In the genomic region with DNA sequence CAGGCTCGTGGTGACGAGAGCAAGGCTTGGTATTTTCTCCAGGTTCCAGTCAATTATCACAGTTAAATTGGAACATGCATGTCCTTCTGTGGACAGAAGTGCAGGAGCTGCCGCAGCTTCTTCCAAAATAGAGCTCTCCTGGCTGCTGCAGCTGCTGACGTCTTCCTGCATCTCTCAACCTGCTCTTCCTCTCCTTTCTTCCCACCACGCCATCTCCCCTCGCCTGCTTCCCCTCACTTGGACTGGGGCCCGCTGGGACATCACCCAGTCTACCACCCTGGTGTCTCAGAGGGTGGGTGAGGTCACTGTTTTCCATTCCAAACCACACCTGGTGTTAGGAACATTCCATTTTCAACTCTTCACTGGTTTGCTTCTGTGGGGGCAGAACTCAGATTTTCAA, we compare ENCODE assay signal across 21 cellular contexts. TPM values are rescaled to one million over a fixed set of nuclear protein-coding genes. Genes with fewer than 3 reads are reported as not detected.
DNase-seq lines count a peak whose midpoint lies in the region; ATAC-seq and TF ChIP-seq lines count a peak whose summit lies in the region.
"Had no signal": no experiment of that assay in that cellular context is flagged by ENCODE, and none has a peak within 500 bp of the region (broad histone marks: within the 10 kb centered on the region; RNA-seq: fewer than 3 reads in every experiment).

No MANE protein-coding gene starts in this region.

- H3K36me3 Mint-ChIP-seq in type B pancreatic cell = no peaks in the 10 kb centered on the region
- peaks cover 2% of the 10 kb centered on the region for H3K36me3 Mint-ChIP-seq in T-helper 17 cell (ENCODE audit: low read depth)
- H3K36me3 Mint-ChIP-seq: activated naive CD4-positive, alpha-beta T cell treated with anti-CD3 and anti-CD28 coated beads, Interleukin-2, amount 10 ng/mL, durations not matched to agents 7 days and 5 days had no signal

- H3K9me3 ChIP-seq in lower lobe of right lung (no peaks in the 10 kb centered on the region), T-helper 17 cell (ENCODE audit: control insufficient read depth, low read length, poor library complexity, severe bottlenecking) (peaks cover 4% of the 10 kb centered on the region)

- peaks cover 5% of the 10 kb centered on the region for H3K9me3 Mint-ChIP-seq in type B pancreatic cell

- DNase-seq in NCI-H1092 treated with DMSO at 0.1 percent for 48 hours (lab: John Stamatoyannopoulos, UW) = peak; percentile 52
- no peak for DNase-seq in NCI-H1092 (lab: John Stamatoyannopoulos, UW)
- DNase-seq in astrocyte of the hippocampus (ENCODE audit: low read depth, low spot score) = peak; percentile 32
- DNase-seq in lower lobe of right lung = no peak
- DNase-seq in type B pancreatic cell (ENCODE audit: extremely low spot score, unreplicated experiment) = no peak
- DNase-seq in T-helper 17 cell = no peak
- DNase-seq in HT-29 (ENCODE audit: low spot score) = no peak
- DNase-seq: activated naive CD4-positive, alpha-beta T cell treated with anti-CD3 and anti-CD28 coated beads, Interleukin-2, amount 10 ng/mL, durations not matched to agents 7 days and 5 days; CD8-positive, alpha-beta memory T cell; heart right ventricle; left colon; natural killer cell; sigmoid colon; stimulated activated naive CD4-positive, alpha-beta T cell had no signal

- TF ChIP-seq CTCF in lower lobe of right lung (IDR thresholded peaks at IDR 0.05) (no peak), type B pancreatic cell (conservative IDR thresholded peaks at IDR 0.05) (no peak)

- no peak overlapping the region for H3K4me3 ChIP-seq in lower lobe of right lung
- H3K4me3 ChIP-seq: heart right ventricle, sigmoid colon, SK-N-MC had no signal

- no peaks in the 10 kb centered on the region for H3K27me3 ChIP-seq in lower lobe of right lung (ENCODE audit: low read depth)

- H3K27me3 Mint-ChIP-seq in type B pancreatic cell (no peaks in the 10 kb centered on the region), T-helper 17 cell (no peaks in the 10 kb centered on the region)
- H3K27me3 Mint-ChIP-seq: CD8-positive, alpha-beta memory T cell; central memory CD8-positive, alpha-beta T cell had no signal

- ATAC-seq in lower lobe of right lung (peak; percentile 61 to 64), T-helper 17 cell (no peak), GM19351 (IDR thresholded peaks at IDR 0.05; ENCODE audit: unreplicated experiment) (no peak)
- ATAC-seq: heart right ventricle, left colon, natural killer cell, WTC11 had no signal

- H3K27ac ChIP-seq in lower lobe of right lung = peak overlapping the region; percentile 64
- H3K27ac ChIP-seq: 22Rv1, heart right ventricle, KMS-11, sigmoid colon, SK-N-MC had no signal

- intact Hi-C loops in lower lobe of right lung (cut with DNase I) = no loop called here

- peak overlapping the region; percentile 35 for H3K27ac Mint-ChIP-seq in type B pancreatic cell
- H3K27ac Mint-ChIP-seq in T-helper 17 cell = no peak overlapping the region
- H3K27ac Mint-ChIP-seq: activated naive CD4-positive, alpha-beta T cell treated with anti-CD3 and anti-CD28 coated beads, Interleukin-2, amount 10 ng/mL, durations not matched to agents 7 days and 5 days; natural killer cell; WTC11 had no signal

- peaks cover 13% of the 10 kb centered on the region for H3K4me1 Mint-ChIP-seq in type B pancreatic cell (ENCODE audit: unreplicated experiment)
- peaks cover 2% of the 10 kb centered on the region for H3K4me1 Mint-ChIP-seq in T-helper 17 cell
- H3K4me1 Mint-ChIP-seq: activated naive CD4-positive, alpha-beta T cell treated with anti-CD3 and anti-CD28 coated beads, Interleukin-2, amount 10 ng/mL, durations not matched to agents 7 days and 5 days had no signal

- peak overlapping the region; percentile 54 for H3K4me3 Mint-ChIP-seq in type B pancreatic cell
- H3K4me3 Mint-ChIP-seq in T-helper 17 cell = no peak overlapping the region
- H3K4me3 Mint-ChIP-seq: activated naive CD4-positive, alpha-beta T cell treated with anti-CD3 and anti-CD28 coated beads, Interleukin-2, amount 10 ng/mL, durations not matched to agents 7 days and 5 days; CD8-positive, alpha-beta memory T cell; central memory CD8-positive, alpha-beta T cell; natural killer cell; WTC11 had no signal

- H3K36me3 ChIP-seq in lower lobe of right lung = no peaks in the 10 kb centered on the region
- H3K36me3 ChIP-seq: heart right ventricle, sigmoid colon had no signal

- H3K4me1 ChIP-seq in lower lobe of right lung = peaks cover 15% of the 10 kb centered on the region
- H3K4me1 ChIP-seq: sigmoid colon had no signal

RNA-seq across cellular contexts. Expression of gene SPP2, which starts 41.4 kb away (rescaled TPM):
- not detected for total RNA-seq in lower lobe of right lung
- total RNA-seq in type B pancreatic cell (ENCODE audit: low replicate concordance) = not detected in 2 replicates
- total RNA-seq in T-helper 17 cell = not detected
- total RNA-seq in HT-29 (2014; rRNA removed; shearing (Covaris generic)) = not detected in 2 replicates
- total RNA-seq: CD8-positive, alpha-beta memory T cell; G401; heart right ventricle; left colon; natural killer cell; sigmoid colon; WTC11 had no signal

Comparison
In these comparisons a context has a peak if more than half of its experiments do, and no peak if none do; other contexts are left out.
1. DNase-seq: peak in NCI-H1092 treated with DMSO at 0.1 percent for 48 hours (single experiment) and astrocyte of the hippocampus (single experiment); none in NCI-H1092 (single experiment), lower lobe of right lung (single experiment), type B pancreatic cell (single experiment), T-helper 17 cell (0 of 3) and HT-29 (single experiment).
2. ATAC-seq: peak in lower lobe of right lung (2 of 2); none in T-helper 17 cell (single experiment) and GM19351 (single experiment).